In the genomic region with DNA sequence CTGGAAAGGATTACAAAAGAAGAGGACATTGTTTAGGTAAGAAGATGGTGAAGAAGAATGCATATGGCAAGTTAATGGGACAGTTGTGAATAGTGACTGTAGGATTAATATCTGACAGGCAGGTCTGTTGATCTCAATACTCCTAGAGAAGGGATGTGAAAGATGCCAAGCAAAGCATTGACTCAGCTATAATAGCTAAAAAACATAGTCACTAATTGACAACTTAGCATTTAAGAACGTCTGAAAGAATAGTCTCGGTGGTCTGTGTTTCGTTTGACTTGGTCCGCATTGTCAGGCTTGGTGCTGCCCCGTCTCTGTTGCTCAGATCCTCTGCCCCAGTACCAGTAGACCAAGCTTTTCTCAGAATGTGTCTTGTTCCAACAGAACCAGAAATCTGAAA, we compare ENCODE assay signal across 29 cellular contexts.
"Had no signal": no experiment of that assay in that cellular context is flagged by ENCODE, and none has a peak within 500 bp of the region (broad histone marks: within the 10 kb centered on the region; RNA-seq: fewer than 3 reads in every experiment).

No MANE protein-coding gene starts in this region.

- H3K4me1 ChIP-seq: right lobe of liver, testis, uterus had no signal

- DNase-seq: naive thymus-derived CD8-positive, alpha-beta T cell; occipital lobe; ovary; posterior cingulate gyrus; psoas muscle; right cardiac atrium; right lobe of liver; sigmoid colon; small intestine; stimulated activated CD4-positive, alpha-beta T cell treated with anti-CD3 and anti-CD28 coated beads, Interleukin-15, amount 100 ng/mL, for 24 hours; stimulated activated CD4-positive, alpha-beta T cell treated with anti-CD3 and anti-CD28 coated beads, Interleukin-4, amount 100 ng/mL, for 1 hour; stimulated activated CD4-positive, alpha-beta T cell treated with anti-CD3 and anti-CD28 coated beads, Interleukin-4, amount 100 ng/mL, for 4 hours; stimulated activated CD8-positive, alpha-beta memory T cell treated with anti-CD3 and anti-CD28 coated beads, Interleukin-4, amount 100 ng/mL, for 48 hours; stimulated activated naive CD4-positive, alpha-beta T cell; stimulated activated naive CD8-positive, alpha-beta T cell treated with anti-CD3 and anti-CD28 coated beads, Interleukin-15, amount 100 ng/mL, for 72 hours; stimulated activated naive CD8-positive, alpha-beta T cell treated with anti-CD3 and anti-CD28 coated beads, Interleukin-15, Interleukin-2, amounts not matched to agents 100 U/mL and 50 U/mL, for 24 hours; substantia nigra; testis; tibial artery; transverse colon; upper lobe of right lung; uterus had no signal

- H3K27me3 ChIP-seq: neural progenitor cell, ovary, right lobe of liver, sigmoid colon, suprapubic skin, testis, tibial artery, transverse colon, upper lobe of right lung, uterus had no signal

- H3K36me3 ChIP-seq: neural progenitor cell, ovary, right lobe of liver, sigmoid colon, suprapubic skin, tibial artery, transverse colon, upper lobe of right lung, uterus had no signal

- H3K4me3 Mint-ChIP-seq: nephron; neural progenitor cell; stimulated activated memory B cell treated with anti-CD40 and anti-IgM and Interleukin-4, amounts not matched to agents 10 μg/mL and 1 μg/mL and 100 μg/mL, for 72 hours; stimulated activated naive CD8-positive, alpha-beta T cell treated with anti-CD3 and anti-CD28 coated beads, Interleukin-15, amount 100 ng/mL, for 72 hours; type B pancreatic cell had no signal

- H3K9me3 Mint-ChIP-seq: naive thymus-derived CD8-positive, alpha-beta T cell; nephron; neural progenitor cell; stimulated activated memory B cell treated with anti-CD40 and anti-IgM and Interleukin-4, amounts not matched to agents 10 μg/mL and 1 μg/mL and 100 μg/mL, for 72 hours; stimulated activated naive CD8-positive, alpha-beta T cell treated with anti-CD3 and anti-CD28 coated beads, Interleukin-15, amount 100 ng/mL, for 72 hours; type B pancreatic cell had no signal

- H3K27me3 Mint-ChIP-seq: naive thymus-derived CD8-positive, alpha-beta T cell; progenitor cell of endocrine pancreas; stimulated activated memory B cell treated with anti-CD40 and anti-IgM and Interleukin-4, amounts not matched to agents 10 μg/mL and 1 μg/mL and 100 μg/mL, for 72 hours; stimulated activated naive CD8-positive, alpha-beta T cell treated with anti-CD3 and anti-CD28 coated beads, Interleukin-15, amount 100 ng/mL, for 72 hours; type B pancreatic cell had no signal

- H3K9me3 ChIP-seq: ovary, psoas muscle, right lobe of liver, sigmoid colon, suprapubic skin, testis, tibial artery, transverse colon, upper lobe of right lung, uterus had no signal

- ATAC-seq: naive thymus-derived CD8-positive, alpha-beta T cell; psoas muscle; right cardiac atrium; right lobe of liver; stimulated activated memory B cell treated with anti-CD40 and anti-IgM and Interleukin-4, amounts not matched to agents 10 μg/mL and 1 μg/mL and 100 μg/mL, for 72 hours; stimulated activated naive CD8-positive, alpha-beta T cell treated with anti-CD3 and anti-CD28 coated beads, Interleukin-15, amount 100 ng/mL, for 72 hours; stimulated activated naive CD8-positive, alpha-beta T cell treated with anti-CD3 and anti-CD28 coated beads, Interleukin-15, Interleukin-2, amounts not matched to agents 100 U/mL and 50 U/mL, for 24 hours; upper lobe of right lung had no signal

- H3K4me3 ChIP-seq: neural progenitor cell, ovary, psoas muscle, right lobe of liver, sigmoid colon, suprapubic skin, testis, tibial artery, transverse colon, upper lobe of right lung, uterus had no signal

- H3K27ac Mint-ChIP-seq: naive thymus-derived CD8-positive, alpha-beta T cell; nephron; neural progenitor cell; progenitor cell of endocrine pancreas; stimulated activated memory B cell treated with anti-CD40 and anti-IgM and Interleukin-4, amounts not matched to agents 10 μg/mL and 1 μg/mL and 100 μg/mL, for 72 hours; stimulated activated naive CD8-positive, alpha-beta T cell treated with anti-CD3 and anti-CD28 coated beads, Interleukin-15, amount 100 ng/mL, for 72 hours; type B pancreatic cell had no signal

- FAIRE-seq: small intestine had no signal

- H3K27ac ChIP-seq: neural progenitor cell, ovary, parathyroid adenoma, psoas muscle, right lobe of liver, sigmoid colon, suprapubic skin, testis, tibial artery, transverse colon, upper lobe of right lung, uterus had no signal
